ENCODE assay signal across 11 cellular contexts in the genomic region with DNA sequence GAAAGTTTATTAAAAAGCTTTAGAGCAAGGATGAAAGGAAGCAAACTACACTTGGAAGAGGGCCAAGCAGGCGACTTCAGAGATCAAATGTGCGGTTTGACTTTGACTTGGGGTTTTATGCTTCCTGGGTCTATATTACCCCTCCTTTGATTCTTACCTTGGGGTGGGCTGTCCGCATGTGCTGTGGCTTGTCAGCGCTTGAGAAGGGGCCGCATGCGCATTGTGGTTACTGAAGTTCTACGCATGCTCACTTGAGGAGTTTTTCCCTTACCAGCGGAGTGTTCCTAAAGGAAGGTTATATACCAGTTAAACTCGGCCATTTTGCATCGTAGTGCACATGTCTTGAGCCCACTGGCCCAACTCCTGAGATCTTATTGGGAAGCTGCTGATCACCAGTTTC. TPM values are rescaled to one million over a fixed set of nuclear protein-coding genes. Genes with fewer than 3 reads are reported as not detected.
DNase-seq lines count a peak whose midpoint lies in the region; ATAC-seq and TF ChIP-seq lines count a peak whose summit lies in the region.
"Had no signal": no experiment of that assay in that cellular context is flagged by ENCODE, and none has a peak within 500 bp of the region (broad histone marks: within the 10 kb centered on the region; RNA-seq: fewer than 3 reads in every experiment).

No MANE protein-coding gene starts in this region.

- H3K36me3 ChIP-seq in prostate gland (no peaks in the 10 kb centered on the region), brain microvascular endothelial cell (replicated peaks) (no peaks in the 10 kb centered on the region)

- 43% methylated on average over 10 of the region's 10 CpGs for WGBS in prostate gland

- DNase-seq in AG10803 (ENCODE audit: low read depth) (peak; percentile 22), T-helper 9 cell (peak; percentile 56), prostate gland (ENCODE audit: low spot score) (peak; percentile 38), DMS53 (lab: John Stamatoyannopoulos, UW) (no peak), brain microvascular endothelial cell (no peak)
- DNase-seq in NK-92 treated with Interleukin-12 subunit alpha and Interleukin-12 subunit beta, amount 100 ng/mL, for 24 hours (lab: John Stamatoyannopoulos, UW): no peak
- DNase-seq: NCI-H510A treated with DMSO at 0.1 percent for 48 hours had no signal

- H3K4me3 ChIP-seq in AG10803 (ENCODE audit: low read length) (no peak overlapping the region), prostate gland (no peak overlapping the region), brain microvascular endothelial cell (ENCODE audit: low read depth, low read length) (no peak overlapping the region)

- H3K4me1 Mint-ChIP-seq in activated naive CD4-positive, alpha-beta T cell treated with anti-CD3 and anti-CD28 coated beads, Interleukin-2, amount 50 U/mL, for 24 hours: peaks cover 26% of the 10 kb centered on the region

- ATAC-seq in GM18498 (IDR thresholded peaks at IDR 0.05; ENCODE audit: unreplicated experiment): no peak

- intact Hi-C loops in prostate gland (cut with DNase I): loop anchor here (5.0 kb wide), 1 partner anchor 188 kb away; the partner anchor contains the start of gene UBA1

- TF ChIP-seq CTCF in AG10803 (conservative IDR thresholded peaks at IDR 0.05; ENCODE audit: low read length): no peak
- TF ChIP-seq CTCF in prostate gland (IDR thresholded peaks at IDR 0.05): no peak
- TF ChIP-seq CTCF in brain microvascular endothelial cell (IDR thresholded peaks at IDR 0.05; ENCODE audit: low read depth, low read length, missing control alignments): no peak

- H3K27ac Mint-ChIP-seq in activated naive CD4-positive, alpha-beta T cell treated with anti-CD3 and anti-CD28 coated beads, Interleukin-2, amount 50 U/mL, for 24 hours: peak overlapping the region; percentile 92

- H3K27me3 ChIP-seq in prostate gland (replicated peaks; ENCODE audit: insufficient read depth) (no peaks in the 10 kb centered on the region), brain microvascular endothelial cell (replicated peaks) (no peaks in the 10 kb centered on the region)

- H3K36me3 Mint-ChIP-seq in activated naive CD4-positive, alpha-beta T cell treated with anti-CD3 and anti-CD28 coated beads, Interleukin-2, amount 50 U/mL, for 24 hours: peaks cover 2% of the 10 kb centered on the region

- H3K27me3 Mint-ChIP-seq in activated naive CD4-positive, alpha-beta T cell treated with anti-CD3 and anti-CD28 coated beads, Interleukin-2, amount 50 U/mL, for 24 hours: no peaks in the 10 kb centered on the region

- H3K9me3 ChIP-seq in prostate gland: no peaks in the 10 kb centered on the region

- TF ChIP-seq POLR2A in prostate gland (IDR thresholded peaks at IDR 0.05): no peak

- H3K4me1 ChIP-seq in prostate gland (replicated peaks): no peaks in the 10 kb centered on the region

- H3K4me3 Mint-ChIP-seq in activated naive CD4-positive, alpha-beta T cell treated with anti-CD3 and anti-CD28 coated beads, Interleukin-2, amount 50 U/mL, for 24 hours: peak overlapping the region; percentile 74
- H3K4me3 Mint-ChIP-seq: neural crest cell had no signal

- in situ Hi-C loops in brain microvascular endothelial cell (cut with HindIII; ENCODE audit: low pct_ligation_motif_present, low sequenced_read_pairs): no loop called here

- H3K9me3 Mint-ChIP-seq in activated naive CD4-positive, alpha-beta T cell treated with anti-CD3 and anti-CD28 coated beads, Interleukin-2, amount 50 U/mL, for 24 hours: no peaks in the 10 kb centered on the region
- H3K9me3 Mint-ChIP-seq: neural crest cell had no signal

- no peak overlapping the region for H3K27ac ChIP-seq in prostate gland
- H3K27ac ChIP-seq in brain microvascular endothelial cell: no peak overlapping the region
- H3K27ac ChIP-seq: C4-2B had no signal

RNA-seq across cellular contexts. Expression of gene ZNF157, which starts 9.9 kb away (rescaled TPM):
- total RNA-seq in prostate gland: 1 to 10 TPM in 1 of 2 donors, under 1 TPM in 1; 0.32 to 1.4 TPM

Comparison
In these comparisons a context has a peak if more than half of its experiments do, and no peak if none do; other contexts are left out.
1. DNase-seq: peak in AG10803 (single experiment), T-helper 9 cell (single experiment) and prostate gland (single experiment); none in DMS53 (single experiment), brain microvascular endothelial cell (single experiment) and NK-92 treated with Interleukin-12 subunit alpha and Interleukin-12 subunit beta, amount 100 ng/mL, for 24 hours (single experiment).